16 cellular contexts compared by ENCODE assay signal in genomic region chr4:158861281-158861680, GRCh38.
DNase-seq lines count a peak whose midpoint lies in the region; ATAC-seq, FAIRE-seq and TF ChIP-seq lines count a peak whose summit lies in the region.
"Had no signal": no experiment of that assay in that cellular context is flagged by ENCODE, and none has a peak within 500 bp of the region (broad histone marks: within the 10 kb centered on the region; RNA-seq: fewer than 3 reads in every experiment).

No MANE protein-coding gene starts in this region.

- WGBS in right lobe of liver (ENCODE audit: insufficient coverage, low coverage, low lambda C conversion rate, missing lambda C conversion rate): 100% methylated on average over 3 of the region's 3 CpGs
- WGBS in HepG2 (ENCODE audit: low lambda C conversion rate): 100% methylated on average over 3 of the region's 3 CpGs

- H3K27ac ChIP-seq in right lobe of liver (peak overlapping the region in 2 of 3 donors; percentile 21 to 47), HepG2 (ENCODE audit: extremely low read length, insufficient read depth, low read length) (no peak overlapping the region)
- H3K27ac ChIP-seq: foreskin keratinocyte had no signal

- no peak for DNase-seq in right lobe of liver
- DNase-seq in HepG2 (ENCODE audit: low spot score): no peak
- no peak for DNase-seq in NCI-H82 (lab: John Stamatoyannopoulos, UW)
- DNase-seq in cardiac septum (ENCODE audit: low spot score): no peak
- DNase-seq in stimulated activated CD8-positive, alpha-beta memory T cell treated with anti-CD3 and anti-CD28 coated beads, Interleukin-4, amount 100 ng/mL, for 48 hours: no peak
- DNase-seq in activated T-cell treated with anti-CD3 and anti-CD28 coated beads, Interleukin-2, amount 50 U/mL, for 48 hours: no peak
- DNase-seq: 8988T; caudate nucleus; CD8-positive, alpha-beta memory T cell; endodermal cell; foreskin keratinocyte; immature natural killer cell; NCI-H1092; SK-N-SH had no signal

- H4K20me1 ChIP-seq in HepG2 (ENCODE audit: insufficient read depth, low read length): no peaks in the 10 kb centered on the region

- in situ Hi-C loops in HepG2 (cut with HindIII; ENCODE audit: extremely low pct_ligation_motif_present, low pct_unique_long_range_greater_than_20kb): loop anchor here (5.0 to 25.0 kb wide), 2 partner anchors 316 to 576 kb away; no protein-coding TSS in a partner anchor

- CTCF ChIA-PET in HepG2 (lab: Yijun Ruan, JAX; ENCODE audit: low intra/inter-chr PET ratio, low total read pairs): interaction anchor here (0.5 kb wide), 1 partner anchor 131 kb away, joined by 3 read pairs; no protein-coding TSS in a partner anchor

- intact Hi-C loops in right lobe of liver (cut with DNase I) (no loop called here), HepG2 (cut with micrococcal nuclease; ENCODE audit: unreplicated experiment) (no loop called here), cardiac septum (cut with DNase I) (loop anchor here (10.0 kb wide), 1 partner anchor 244 kb away; the partner anchor contains the start of gene RAPGEF2)

- H3K9ac ChIP-seq in HepG2 (ENCODE audit: insufficient read depth, low read depth, low read length): no peak overlapping the region
- H3K9ac ChIP-seq: SK-N-SH had no signal

- TF ChIP-seq POLR2A in right lobe of liver (IDR thresholded peaks at IDR 0.05) (no peak), HepG2 (IDR thresholded peaks at IDR 0.05; ENCODE audit: insufficient read depth in 1 of 2, low read depth in 2 of 2, low read length in 2 of 2) (no peak)

- POLR2A ChIA-PET in HepG2 (lab: Yijun Ruan, JAX): no interaction called here

- no peaks in the 10 kb centered on the region for H3K79me2 ChIP-seq in HepG2 (ENCODE audit: insufficient read depth, low read length)

- no peaks in the 10 kb centered on the region for H3K27me3 ChIP-seq in right lobe of liver
- H3K27me3 ChIP-seq in HepG2 (ENCODE audit: control insufficient read depth in 1 of 2, insufficient read depth in 2 of 2, low read length in 2 of 2): no peaks in the 10 kb centered on the region
- H3K27me3 ChIP-seq: foreskin keratinocyte had no signal

- no peak for FAIRE-seq in HepG2 (lab: Jason Lieb, UNC)

- no TSS peak for BruUV-seq in HepG2 (replicated peaks; lab: Mats Ljungman, UMichigan)

- no peak for TF ChIP-seq RAD21 in HepG2 (CRISPR knock-in tag; IDR thresholded peaks at IDR 0.05)

- H2AFZ ChIP-seq in HepG2 (ENCODE audit: low read length): no peak overlapping the region

- ATAC-seq in right lobe of liver (no peak), HepG2 (no peak), HG02678 (IDR thresholded peaks at IDR 0.05; ENCODE audit: unreplicated experiment) (peak; percentile 61), HG03432 (IDR thresholded peaks at IDR 0.05; ENCODE audit: unreplicated experiment) (peak; percentile 50)

- TF ChIP-seq EP300 in HepG2 (IDR thresholded peaks at IDR 0.05; ENCODE audit: low read depth in 2 of 2, low read length in 2 of 2) (no peak), HepG2 (CRISPR knock-in tag; IDR thresholded peaks at IDR 0.05; ENCODE audit: borderline replicate concordance) (no peak)

- no peaks in the 10 kb centered on the region for H3K9me3 ChIP-seq in right lobe of liver
- no peaks in the 10 kb centered on the region for H3K9me3 ChIP-seq in HepG2 (ENCODE audit: low read length)
- H3K9me3 ChIP-seq: SK-N-SH had no signal

- H3K36me3 ChIP-seq in right lobe of liver (peaks cover 0 to 26% (median 6%) of the 10 kb centered on the region in 4 donors), HepG2 (replicated peaks in 1 of 2; ENCODE audit: control insufficient read depth in 1 of 2, insufficient read depth in 2 of 2, low read length in 2 of 2) (peaks cover 10 to 49% of the 10 kb centered on the region in 2 experiments)

- H3K4me3 ChIP-seq in right lobe of liver (no peak overlapping the region), HepG2 (replicated peaks in 1 of 3; ENCODE audit: insufficient read depth in 1 of 3, low read depth in 2 of 3, low read length in 3 of 3) (no peak overlapping the region)

- TF ChIP-seq CTCF in right lobe of liver (IDR thresholded peaks at IDR 0.05): no peak
- no peak for TF ChIP-seq CTCF in HepG2 (CRISPR knock-in tag; IDR thresholded peaks at IDR 0.05)

- no peak overlapping the region for H3K4me2 ChIP-seq in HepG2 (ENCODE audit: low read depth, low read length)
- H3K4me2 ChIP-seq: SK-N-SH had no signal

- peaks cover 0 to 7% (median 0%) of the 10 kb centered on the region in 4 donors for H3K4me1 ChIP-seq in right lobe of liver
- H3K4me1 ChIP-seq in HepG2 (ENCODE audit: insufficient read depth, low read length): no peaks in the 10 kb centered on the region
- H3K4me1 ChIP-seq: foreskin keratinocyte had no signal

TF ChIP-seq in HepG2, 621 proteins besides CTCF, POLR2A, EP300 and RAD21 (continues in another document):
- TF ChIP-seq TRAFD1 (CRISPR knock-in tag; IDR thresholded peaks at IDR 0.05; ENCODE audit: borderline replicate concordance) (no peak), ZBTB33 (CRISPR knock-in tag; IDR thresholded peaks at IDR 0.05) (no peak), HNRNPH1 (optimal IDR thresholded peaks at IDR 0.05; ENCODE audit: low read depth, low read length) (no peak), TRIM24 (CRISPR knock-in tag; IDR thresholded peaks at IDR 0.05) (no peak), TCF7L2 (IDR thresholded peaks at IDR 0.05; ENCODE audit: low read depth, low read length) (no peak), NCOA2 (CRISPR knock-in tag; IDR thresholded peaks at IDR 0.05) (no peak), ZNF83 (CRISPR knock-in tag; IDR thresholded peaks at IDR 0.05; ENCODE audit: borderline replicate concordance) (no peak), CREB3 (CRISPR knock-in tag; IDR thresholded peaks at IDR 0.05) (no peak), THAP11 (CRISPR knock-in tag; IDR thresholded peaks at IDR 0.05) (no peak), PAF1 (CRISPR knock-in tag; IDR thresholded peaks at IDR 0.05) (no peak), HOMEZ (CRISPR knock-in tag; IDR thresholded peaks at IDR 0.05; ENCODE audit: low read depth) (no peak), SIN3B (IDR thresholded peaks at IDR 0.05; ENCODE audit: low read length) (no peak), BCL3 (CRISPR knock-in tag; IDR thresholded peaks at IDR 0.05) (no peak), REL (CRISPR knock-in tag; conservative IDR thresholded peaks at IDR 0.05) (no peak), ZNF746 (CRISPR knock-in tag; IDR thresholded peaks at IDR 0.05) (no peak), KDM1A (CRISPR knock-in tag; IDR thresholded peaks at IDR 0.05) (no peak)

Comparison
In these comparisons a context has a peak if more than half of its experiments do, and no peak if none do; other contexts are left out.
1. ATAC-seq: peak in HG02678 (single experiment) and HG03432 (single experiment); none in right lobe of liver (0 of 4) and HepG2 (single experiment).